ENCODE assay signal across 8 cellular contexts in the genomic region with DNA sequence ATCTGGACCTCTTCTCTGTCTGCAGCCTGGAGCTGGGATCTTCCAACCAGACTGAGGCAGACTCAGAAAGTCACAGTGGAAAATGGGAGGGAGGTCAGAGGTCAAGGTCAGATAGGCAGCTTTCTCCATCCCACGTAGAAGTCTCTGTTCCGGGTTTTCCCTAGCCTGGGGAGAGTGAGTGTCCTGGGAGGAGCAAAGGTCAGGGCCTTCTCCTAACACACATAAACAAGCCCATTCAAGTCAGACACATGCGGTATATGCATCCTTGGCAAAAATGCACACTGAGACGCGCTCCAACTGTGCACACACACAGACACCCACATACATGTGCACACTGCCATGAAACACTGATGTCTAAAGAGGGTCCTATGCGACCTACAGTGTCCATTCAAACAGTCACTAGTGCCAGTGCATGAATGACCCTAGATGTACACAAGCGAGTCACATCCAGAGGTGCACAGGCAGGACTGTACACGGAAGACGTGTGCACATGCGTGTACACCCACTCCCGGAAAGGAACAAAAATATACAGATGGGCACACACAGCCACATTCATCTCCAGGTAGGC. TPM values are rescaled to one million over a fixed set of nuclear protein-coding genes. Genes with fewer than 3 reads are reported as not detected.
A peak's percentile ranks its signal among the peaks of the same experiment; 100 is the strongest.
DNase-seq lines count a peak whose midpoint lies in the region; FAIRE-seq and TF ChIP-seq lines count a peak whose summit lies in the region.

No MANE protein-coding gene starts in this region.

- 0 out of 2 replicates have a peak overlapping the region, but pooled peaks have one; percentile 24 for H3K27ac ChIP-seq in OCI-LY3 (ENCODE audit: low read length)

- H3K27me3 Mint-ChIP-seq in activated naive CD4-positive, alpha-beta T cell treated with anti-CD3 and anti-CD28 coated beads for 36 hours (ENCODE audit: low read depth): no peaks in the 10 kb centered on the region
- H3K27me3 Mint-ChIP-seq in nephron (ENCODE audit: low read depth): no peaks in the 10 kb centered on the region

- H3K9me3 Mint-ChIP-seq in activated naive CD4-positive, alpha-beta T cell treated with anti-CD3 and anti-CD28 coated beads for 36 hours: peaks cover 4% of the 10 kb centered on the region
- H3K9me3 Mint-ChIP-seq in nephron: no peaks in the 10 kb centered on the region

- peaks cover 25% of the 10 kb centered on the region for H3K4me1 ChIP-seq in OCI-LY3 (ENCODE audit: low read length)

- 0 out of 2 replicates have a peak overlapping the region, but pooled peaks have one; percentile 18 for H2AFZ ChIP-seq in OCI-LY3 (ENCODE audit: low read depth, low read length)

- FAIRE-seq in GM12891 (lab: Jason Lieb, UNC): no peak

- H3K4me3 ChIP-seq in OCI-LY3 (ENCODE audit: low read length): peak overlapping the region; percentile 87

- TF ChIP-seq CTCF in OCI-LY3 (IDR thresholded peaks at IDR 0.05; ENCODE audit: low read depth, low read length): no peak
- TF ChIP-seq CTCF in nephron (IDR thresholded peaks at IDR 0.05; ENCODE audit: unreplicated experiment in 3 of 3): no peak
- no peak for TF ChIP-seq CTCF in GM10266 (IDR thresholded peaks at IDR 0.05; ENCODE audit: control insufficient read depth, insufficient read depth, low read depth, missing control alignments)

- H3K27ac Mint-ChIP-seq in activated naive CD4-positive, alpha-beta T cell treated with anti-CD3 and anti-CD28 coated beads for 36 hours: peak overlapping the region; percentile 83
- peak overlapping the region; percentile 83 to 95 (median 89) for H3K27ac Mint-ChIP-seq in nephron

- H3K27me3 ChIP-seq in OCI-LY3 (ENCODE audit: low read depth, low read length): no peaks in the 10 kb centered on the region

- CTCF ChIA-PET in activated naive CD4-positive, alpha-beta T cell treated with anti-CD3 and anti-CD28 coated beads for 36 hours (lab: Charles Lee): interaction anchor here (0.8 to 4.2 kb wide), 9 partner anchors 11 to 101 kb away, joined by 3 to 31 read pairs (median 5); partner anchors contain the start of genes TLR9 and WDR82

- H3K4me2 ChIP-seq in OCI-LY3 (ENCODE audit: low read length): peak overlapping the region; percentile 86

- intact Hi-C loops in activated naive CD4-positive, alpha-beta T cell treated with anti-CD3 and anti-CD28 coated beads for 36 hours (cut with micrococcal nuclease): no loop called here

- DNase-seq in activated naive CD4-positive, alpha-beta T cell treated with anti-CD3 and anti-CD28 coated beads for 36 hours: no peak
- no peak for DNase-seq in activated naive CD4-positive, alpha-beta T cell treated with Interleukin-2 at 50 U/mL for 16 hours
- DNase-seq in ecto neural progenitor cell (ENCODE audit: low spot score) (peak; percentile 55), GM10266 (ENCODE audit: extremely low spot score) (no peak), GM12891 (ENCODE audit: insufficient read length, low spot score) (no peak), dedifferentiated amniotic fluid mesenchymal stem cell (ENCODE audit: extremely low spot score) (no peak)

- no peaks in the 10 kb centered on the region for H4K20me1 ChIP-seq in OCI-LY3 (ENCODE audit: insufficient read depth, low read length)

- no peak for TF ChIP-seq POLR2A in GM12891 (IDR thresholded peaks at IDR 0.05; ENCODE audit: low read depth, low read length)

- peaks cover 24% of the 10 kb centered on the region for H3K79me2 ChIP-seq in OCI-LY3 (ENCODE audit: low read length)

- H3K4me1 Mint-ChIP-seq in activated naive CD4-positive, alpha-beta T cell treated with anti-CD3 and anti-CD28 coated beads for 36 hours (ENCODE audit: low read depth): peaks cover 73% of the 10 kb centered on the region
- peaks cover 25% of the 10 kb centered on the region for H3K4me1 Mint-ChIP-seq in nephron

- no peaks in the 10 kb centered on the region for H3K9me3 ChIP-seq in OCI-LY3 (ENCODE audit: insufficient read depth, low read length)

- peak overlapping the region; percentile 92 for H3K4me3 Mint-ChIP-seq in activated naive CD4-positive, alpha-beta T cell treated with anti-CD3 and anti-CD28 coated beads for 36 hours
- H3K4me3 Mint-ChIP-seq in nephron: peak overlapping the region; percentile 95 to 99 (median 99)

- H3K36me3 ChIP-seq in OCI-LY3 (replicated peaks; ENCODE audit: low read depth, low read length): peaks cover 7% of the 10 kb centered on the region

- H3K36me3 Mint-ChIP-seq in activated naive CD4-positive, alpha-beta T cell treated with anti-CD3 and anti-CD28 coated beads for 36 hours (ENCODE audit: low read depth): peaks cover 40% of the 10 kb centered on the region
- no peaks in the 10 kb centered on the region for H3K36me3 Mint-ChIP-seq in nephron (ENCODE audit: low read depth)

- H3K9ac ChIP-seq in OCI-LY3 (ENCODE audit: low read length): peak overlapping the region; percentile 88

TF ChIP-seq in GM12891, 5 proteins besides CTCF, POLR2A, EP300 and RAD21:
- TF ChIP-seq SPI1 (IDR thresholded peaks at IDR 0.05; ENCODE audit: low read depth, low read length): no peak

RNA-seq across cellular contexts. Expression of gene TWF2, which starts 0.7 kb away (rescaled TPM):
- 10 to 100 TPM; 89.1 to 91.3 TPM for total RNA-seq in activated naive CD4-positive, alpha-beta T cell treated with anti-CD3 and anti-CD28 coated beads for 36 hours
- 45.3 TPM for polyA plus RNA-seq in GM12891 (2012; ENCODE audit: low read depth, missing spikeins)

RNA-seq across cellular contexts. Expression of gene PPM1M, which starts 7.3 kb away (rescaled TPM):
- total RNA-seq in activated naive CD4-positive, alpha-beta T cell treated with anti-CD3 and anti-CD28 coated beads for 36 hours: 100 to 1,000 TPM; 107 to 108 TPM
- polyA plus RNA-seq in GM12891 (2012; ENCODE audit: low read depth, missing spikeins): 19.3 TPM

RNA-seq across cellular contexts. Expression of gene TLR9, which starts 12.8 kb away (rescaled TPM):
- total RNA-seq in activated naive CD4-positive, alpha-beta T cell treated with anti-CD3 and anti-CD28 coated beads for 36 hours: under 1 TPM; 0.62 to 0.89 TPM
- polyA plus RNA-seq in GM12891 (2012; ENCODE audit: low read depth, missing spikeins): 1.8 TPM

RNA-seq across cellular contexts. Expression of gene WDR82, which starts 40.2 kb away (rescaled TPM):
- total RNA-seq in activated naive CD4-positive, alpha-beta T cell treated with anti-CD3 and anti-CD28 coated beads for 36 hours: 100 to 1,000 TPM; 176 to 177 TPM
- polyA plus RNA-seq in GM12891 (2012; ENCODE audit: low read depth, missing spikeins): 26.5 TPM

RNA-seq across cellular contexts. Expression of gene ALAS1, which starts 40.3 kb away (rescaled TPM):
- 10 to 100 TPM; 35.7 to 37.8 TPM for total RNA-seq in activated naive CD4-positive, alpha-beta T cell treated with anti-CD3 and anti-CD28 coated beads for 36 hours
- 61.9 TPM for polyA plus RNA-seq in GM12891 (2012; ENCODE audit: low read depth, missing spikeins)
